In the genomic region with DNA sequence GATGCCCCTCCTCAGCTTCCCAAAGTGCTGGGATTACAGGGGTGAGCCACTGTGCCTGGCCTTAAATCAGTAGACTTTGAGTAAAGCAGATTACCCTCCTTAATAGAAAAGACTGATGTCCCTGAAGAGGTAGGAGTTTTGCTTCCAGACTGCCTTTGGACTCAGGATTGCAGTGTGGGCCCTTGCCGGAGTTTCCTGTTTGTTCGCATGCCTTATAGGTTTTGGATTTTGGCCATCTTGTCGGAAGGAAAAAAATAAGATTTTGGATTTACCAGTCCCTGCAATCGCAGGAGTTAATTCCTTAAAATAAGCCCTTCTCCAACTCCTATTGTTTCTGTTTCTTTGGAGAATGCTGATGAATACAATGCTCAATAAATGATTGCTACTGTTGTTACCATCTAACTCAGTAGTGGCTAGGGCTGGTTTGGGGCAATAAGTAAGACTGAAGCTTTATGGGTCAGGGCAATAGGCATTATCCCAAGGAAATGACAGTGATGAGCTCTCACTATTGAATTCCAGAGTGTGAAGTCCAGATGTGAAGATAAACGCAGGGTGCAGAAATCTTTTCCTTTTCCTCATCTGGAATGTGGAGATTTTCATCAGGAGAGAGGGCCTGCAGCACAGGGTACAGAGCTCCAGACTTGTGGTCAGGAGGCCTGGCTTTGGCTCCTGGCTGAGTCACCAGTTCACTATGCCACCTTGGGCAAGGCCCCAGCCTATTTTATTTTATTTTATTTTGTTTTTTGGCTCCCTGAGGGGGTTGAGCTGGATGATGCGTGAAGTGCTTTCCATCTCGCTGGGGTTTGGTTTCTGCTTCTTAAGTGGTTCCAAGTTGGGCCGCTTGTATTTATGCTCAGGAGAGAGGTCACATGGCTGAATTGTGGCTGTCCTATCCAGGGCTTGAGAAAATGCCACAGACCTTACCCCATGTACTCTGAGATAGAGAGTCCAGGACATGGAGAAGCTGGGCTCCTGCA, we compare ENCODE assay signal across 14 cellular contexts. TPM values are rescaled to one million over a fixed set of nuclear protein-coding genes. Genes with fewer than 3 reads are reported as not detected.
A peak's percentile ranks its signal among the peaks of the same experiment; 100 is the strongest.
DNase-seq lines count a peak whose midpoint lies in the region; ATAC-seq lines count a peak whose summit lies in the region.
"Had no signal": no experiment of that assay in that cellular context is flagged by ENCODE, and none has a peak within 500 bp of the region (broad histone marks: within the 10 kb centered on the region; RNA-seq: fewer than 3 reads in every experiment).

No MANE protein-coding gene starts in this region.

- CTCF ChIA-PET in activated CD4-positive, alpha-beta T cell treated with anti-CD3 and anti-CD28 coated beads for 36 hours (lab: Charles Lee), result interaction anchor here (0.6 to 4.9 kb wide), 16 partner anchors 9 to 879 kb away, joined by 3 to 52 read pairs (median 4); a partner anchor contains a TSS

- POLR2A ChIA-PET in activated CD4-positive, alpha-beta T cell treated with anti-CD3 and anti-CD28 coated beads for 36 hours (lab: Charles Lee), result interaction anchor here (0.6 kb wide), 1 partner anchor 225 kb away, joined by 3 read pairs; no protein-coding TSS in a partner anchor

- no peak for ATAC-seq in stimulated activated naive CD8-positive, alpha-beta T cell treated with anti-CD3 and anti-CD28 coated beads, Interleukin-15, amount 100 ng/mL, for 72 hours
- no peak for ATAC-seq in activated CD4-positive, alpha-beta T cell treated with anti-CD3 and anti-CD28 coated beads for 36 hours

- no peak overlapping the region for H3K4me3 Mint-ChIP-seq in stimulated activated naive CD8-positive, alpha-beta T cell treated with anti-CD3 and anti-CD28 coated beads, Interleukin-15, amount 100 ng/mL, for 72 hours
- H3K4me3 Mint-ChIP-seq in activated CD4-positive, alpha-beta T cell treated with anti-CD3 and anti-CD28 coated beads for 36 hours, result no peak overlapping the region
- H3K4me3 Mint-ChIP-seq: H9, neural progenitor cell had no signal

- intact Hi-C loops in activated CD4-positive, alpha-beta T cell treated with anti-CD3 and anti-CD28 coated beads for 36 hours (cut with DNase I, micrococcal nuclease), result loop anchor here in 1 of 2 experiments (2.0 kb wide), 1 partner anchor 443 kb away; no protein-coding TSS in a partner anchor

- peak; percentile 65 for DNase-seq in ELF-1 (ENCODE audit: low read depth, low spot score)
- DNase-seq in RKO (ENCODE audit: low spot score), result peak; percentile 40
- peak; percentile 22 for DNase-seq in epithelial cell of prostate (ENCODE audit: low read depth, low spot score)
- peak; percentile 95 for DNase-seq in renal cortical epithelial cell (ENCODE audit: low read depth)
- DNase-seq in stimulated activated naive CD8-positive, alpha-beta T cell treated with anti-CD3 and anti-CD28 coated beads, Interleukin-15, amount 100 ng/mL, for 72 hours, result no peak
- no peak for DNase-seq in SKM-1 (lab: John Stamatoyannopoulos, UW; ENCODE audit: unreplicated experiment)
- no peak for DNase-seq in activated CD4-positive, alpha-beta T cell treated with anti-CD3 and anti-CD28 coated beads for 36 hours
- no peak for DNase-seq in AML-193 (lab: John Stamatoyannopoulos, UW)
- DNase-seq: activated T-cell treated with anti-CD3 and anti-CD28 coated beads, Interleukin-2, amount 50 U/mL, for 48 hours; colonic mucosa; H9; NCI-H1436 had no signal

- peak overlapping the region; percentile 39 for H3K27ac ChIP-seq in epithelial cell of prostate
- H3K27ac ChIP-seq: colonic mucosa, neural progenitor cell had no signal

- H3K27ac Mint-ChIP-seq in stimulated activated naive CD8-positive, alpha-beta T cell treated with anti-CD3 and anti-CD28 coated beads, Interleukin-15, amount 100 ng/mL, for 72 hours, result peak overlapping the region in 1 of 2 donors; percentile 21
- no peak overlapping the region for H3K27ac Mint-ChIP-seq in activated CD4-positive, alpha-beta T cell treated with anti-CD3 and anti-CD28 coated beads for 36 hours
- H3K27ac Mint-ChIP-seq: neural progenitor cell had no signal

- H3K4me1 Mint-ChIP-seq in stimulated activated naive CD8-positive, alpha-beta T cell treated with anti-CD3 and anti-CD28 coated beads, Interleukin-15, amount 100 ng/mL, for 72 hours, result peaks cover 7% of the 10 kb centered on the region
- H3K4me1 Mint-ChIP-seq in activated CD4-positive, alpha-beta T cell treated with anti-CD3 and anti-CD28 coated beads for 36 hours, result no peaks in the 10 kb centered on the region

- H3K27me3 Mint-ChIP-seq in stimulated activated naive CD8-positive, alpha-beta T cell treated with anti-CD3 and anti-CD28 coated beads, Interleukin-15, amount 100 ng/mL, for 72 hours, result peaks cover 38% of the 10 kb centered on the region
- peaks cover 2% of the 10 kb centered on the region for H3K27me3 Mint-ChIP-seq in activated CD4-positive, alpha-beta T cell treated with anti-CD3 and anti-CD28 coated beads for 36 hours

- no peaks in the 10 kb centered on the region for H3K36me3 Mint-ChIP-seq in activated CD4-positive, alpha-beta T cell treated with anti-CD3 and anti-CD28 coated beads for 36 hours (ENCODE audit: low read depth)
- H3K36me3 Mint-ChIP-seq: neural progenitor cell had no signal

- H3K9me3 Mint-ChIP-seq in stimulated activated naive CD8-positive, alpha-beta T cell treated with anti-CD3 and anti-CD28 coated beads, Interleukin-15, amount 100 ng/mL, for 72 hours, result no peaks in the 10 kb centered on the region
- H3K9me3 Mint-ChIP-seq in activated CD4-positive, alpha-beta T cell treated with anti-CD3 and anti-CD28 coated beads for 36 hours (ENCODE audit: low read depth), result no peaks in the 10 kb centered on the region
- H3K9me3 Mint-ChIP-seq: H9, neural progenitor cell had no signal

RNA-seq across cellular contexts. Expression of a gene that starts 25.3 kb away (rescaled TPM):
- 0.35 and 1.8 TPM in 2 replicates for total RNA-seq in renal cortical epithelial cell
- total RNA-seq in activated CD4-positive, alpha-beta T cell treated with anti-CD3 and anti-CD28 coated beads for 36 hours, result not detected
- total RNA-seq: subcutaneous adipose tissue had no signal

RNA-seq across cellular contexts. Expression of a gene that starts 25.4 kb away (rescaled TPM):
- 0.87 and 2.9 TPM in 2 replicates for total RNA-seq in renal cortical epithelial cell
- not detected for total RNA-seq in activated CD4-positive, alpha-beta T cell treated with anti-CD3 and anti-CD28 coated beads for 36 hours
- total RNA-seq: colonic mucosa, subcutaneous adipose tissue had no signal

Comparison
In these comparisons a context has a peak if more than half of its experiments do, and no peak if none do; other contexts are left out.
1. DNase-seq: peak in ELF-1 (single experiment), RKO (single experiment), epithelial cell of prostate (single experiment) and renal cortical epithelial cell (single experiment); none in stimulated activated naive CD8-positive, alpha-beta T cell treated with anti-CD3 and anti-CD28 coated beads, Interleukin-15, amount 100 ng/mL, for 72 hours (0 of 2), SKM-1 (single experiment), activated CD4-positive, alpha-beta T cell treated with anti-CD3 and anti-CD28 coated beads for 36 hours (single experiment) and AML-193 (0 of 2).